In genomic region chr19:2511570-2511969, GRCh38 we compare ENCODE assay signal across 2 cellular contexts.
TF ChIP-seq lines count a peak whose summit lies in the region.

No MANE protein-coding gene starts in this region.

TF ChIP-seq in HepG2, 621 proteins besides CTCF, POLR2A, EP300 and RAD21 (continues in another document):
- TF ChIP-seq NFKBIZ (CRISPR knock-in tag; IDR thresholded peaks at IDR 0.05) (no peak), UBTF (CRISPR knock-in tag; IDR thresholded peaks at IDR 0.05) (no peak), THAP11 (CRISPR knock-in tag; IDR thresholded peaks at IDR 0.05) (no peak), ZNF841 (CRISPR knock-in tag; IDR thresholded peaks at IDR 0.05; ENCODE audit: borderline replicate concordance) (no peak), KAT2B (IDR thresholded peaks at IDR 0.05; ENCODE audit: borderline replicate concordance, low read depth, low read length) (no peak), NR2F6 (IDR thresholded peaks at IDR 0.05) (peak; percentile 37; the same call in 1 of the 2 replicates), NR2F6 (CRISPR knock-in tag; IDR thresholded peaks at IDR 0.05) (peak; percentile 74), CENPX (CRISPR knock-in tag; IDR thresholded peaks at IDR 0.05) (no peak), ZNF34 (CRISPR knock-in tag; IDR thresholded peaks at IDR 0.05; ENCODE audit: borderline replicate concordance) (no peak), GABPB1 (CRISPR knock-in tag; IDR thresholded peaks at IDR 0.05) (peak; percentile 53; the same call in 1 of the 2 replicates), NFATC3 (CRISPR knock-in tag; IDR thresholded peaks at IDR 0.05) (no peak), ZNF567 (CRISPR knock-in tag; IDR thresholded peaks at IDR 0.05; ENCODE audit: borderline replicate concordance) (no peak), TMF1 (CRISPR knock-in tag; IDR thresholded peaks at IDR 0.05; ENCODE audit: low read depth) (no peak), ZNF407 (CRISPR knock-in tag; IDR thresholded peaks at IDR 0.05; ENCODE audit: not compliant biosample characterization) (no peak)
- TF ChIP-seq, protein P1, sequence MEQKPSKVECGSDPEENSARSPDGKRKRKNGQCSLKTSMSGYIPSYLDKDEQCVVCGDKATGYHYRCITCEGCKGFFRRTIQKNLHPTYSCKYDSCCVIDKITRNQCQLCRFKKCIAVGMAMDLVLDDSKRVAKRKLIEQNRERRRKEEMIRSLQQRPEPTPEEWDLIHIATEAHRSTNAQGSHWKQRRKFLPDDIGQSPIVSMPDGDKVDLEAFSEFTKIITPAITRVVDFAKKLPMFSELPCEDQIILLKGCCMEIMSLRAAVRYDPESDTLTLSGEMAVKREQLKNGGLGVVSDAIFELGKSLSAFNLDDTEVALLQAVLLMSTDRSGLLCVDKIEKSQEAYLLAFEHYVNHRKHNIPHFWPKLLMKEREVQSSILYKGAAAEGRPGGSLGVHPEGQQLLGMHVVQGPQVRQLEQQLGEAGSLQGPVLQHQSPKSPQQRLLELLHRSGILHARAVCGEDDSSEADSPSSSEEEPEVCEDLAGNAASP (CRISPR knock-in tag; IDR thresholded peaks at IDR 0.05; ENCODE audit: borderline replicate concordance): peak; percentile 30; the same call in 1 of the 2 replicates
- TF ChIP-seq, protein P2, sequence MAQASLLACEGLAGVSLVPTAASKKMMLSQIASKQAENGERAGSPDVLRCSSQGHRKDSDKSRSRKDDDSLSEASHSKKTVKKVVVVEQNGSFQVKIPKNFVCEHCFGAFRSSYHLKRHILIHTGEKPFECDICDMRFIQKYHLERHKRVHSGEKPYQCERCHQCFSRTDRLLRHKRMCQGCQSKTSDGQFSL (CRISPR knock-in tag; IDR thresholded peaks at IDR 0.05): no peak

TF ChIP-seq in IMR-90, 13 proteins besides CTCF, POLR2A, EP300 and RAD21:
- TF ChIP-seq RFX5 (IDR thresholded peaks at IDR 0.05; ENCODE audit: low read depth, low read length): no peak
- TF ChIP-seq BHLHE40 (IDR thresholded peaks at IDR 0.05; ENCODE audit: low read depth, low read length): no peak
- no peak for TF ChIP-seq NFE2L2 (IDR thresholded peaks at IDR 0.05; ENCODE audit: low read depth, low read length)
- no peak for TF ChIP-seq MAZ (IDR thresholded peaks at IDR 0.05; ENCODE audit: borderline replicate concordance, low read depth, low read length)
- no peak for TF ChIP-seq CEBPB (IDR thresholded peaks at IDR 0.05; ENCODE audit: low read depth, low read length)
- TF ChIP-seq SMC3 (IDR thresholded peaks at IDR 0.05; ENCODE audit: low read depth, low read length): no peak
- TF ChIP-seq CHD1 (IDR thresholded peaks at IDR 0.05; ENCODE audit: low read depth, low read length): no peak
- TF ChIP-seq RCOR1 (IDR thresholded peaks at IDR 0.05; ENCODE audit: insufficient replicate concordance, low read length): no peak
- TF ChIP-seq FOS (IDR thresholded peaks at IDR 0.05; ENCODE audit: low read depth, low read length): no peak
- TF ChIP-seq USF2 (IDR thresholded peaks at IDR 0.05; ENCODE audit: low read depth, low read length): no peak
- no peak for TF ChIP-seq MXI1 (IDR thresholded peaks at IDR 0.05; ENCODE audit: borderline replicate concordance, low read depth, low read length)
- no peak for TF ChIP-seq MAFK (IDR thresholded peaks at IDR 0.05; ENCODE audit: low read depth, low read length)
- no peak for TF ChIP-seq ELK1 (IDR thresholded peaks at IDR 0.05; ENCODE audit: borderline replicate concordance, low read depth, low read length)
